22 cellular contexts compared by ENCODE assay signal in genomic region chr17:65537343-65537844, GRCh38. TPM values are rescaled to one million over a fixed set of nuclear protein-coding genes. Genes with fewer than 3 reads are reported as not detected.
A peak's percentile ranks its signal among the peaks of the same experiment; 100 is the strongest.
DNase-seq lines count a peak whose midpoint lies in the region; ATAC-seq, FAIRE-seq and TF ChIP-seq lines count a peak whose summit lies in the region.
"Had no signal": no experiment of that assay in that cellular context is flagged by ENCODE, and none has a peak within 500 bp of the region (broad histone marks: within the 10 kb centered on the region; RNA-seq: fewer than 3 reads in every experiment).

No MANE protein-coding gene starts in this region.

- TF ChIP-seq RAD21 in K562 (CRISPR knock-in tag; conservative IDR thresholded peaks at IDR 0.05 in 1 of 2, IDR thresholded peaks at IDR 0.05 in 1 of 2): no peak

- no peak overlapping the region for H3K4ac ChIP-seq in mesenchymal stem cell (ENCODE audit: low read depth in 1 of 2, low read length in 2 of 2)

- ATAC-seq in K562: peak; percentile 43

- peak overlapping the region; percentile 77 for H3K4me2 ChIP-seq in K562 (ENCODE audit: insufficient read depth, low read length)
- H3K4me2 ChIP-seq in mesenchymal stem cell (ENCODE audit: low read length, poor library complexity, severe bottlenecking): no peak overlapping the region

- no peak overlapping the region for H3K14ac ChIP-seq in mesenchymal stem cell (ENCODE audit: low read length in 2 of 2)

- peaks cover 4% of the 10 kb centered on the region for H3K4me1 Mint-ChIP-seq in T-helper 2 cell treated with Interferon-gamma antibody and Interleukin-4, amounts not matched to agents 5 μg/mL and 100 μg/mL, for 36 hours (ENCODE audit: low read depth)
- H3K4me1 Mint-ChIP-seq: CD14-positive monocyte had no signal

- H2BK5ac ChIP-seq in mesenchymal stem cell (ENCODE audit: low read depth, low read length, poor library complexity, severe bottlenecking): no peak overlapping the region

- H3K4me3 ChIP-seq in AG10803 (ENCODE audit: low read length) (peak overlapping the region; percentile 47), K562 (peak overlapping the region; percentile 49), mesenchymal stem cell (ENCODE audit: insufficient read depth in 1 of 2, low read depth in 1 of 2, low read length in 2 of 2) (no peak overlapping the region)

- TF ChIP-seq CTCF in AG10803 (conservative IDR thresholded peaks at IDR 0.05; ENCODE audit: low read length) (no peak), K562 (IDR thresholded peaks at IDR 0.05 in 2 of 3, conservative IDR thresholded peaks at IDR 0.05 in 1 of 3; ENCODE audit: insufficient read depth in 2 of 3, low read depth in 1 of 3, low read length in 3 of 3) (no peak)

- H2BK120ac ChIP-seq in mesenchymal stem cell (ENCODE audit: low read depth, low read length): no peak overlapping the region

- no peak overlapping the region for H3K23ac ChIP-seq in mesenchymal stem cell (ENCODE audit: low read length in 2 of 2)

- H3K9me1 ChIP-seq in K562 (ENCODE audit: control insufficient read depth, insufficient read depth, low read length): no peaks in the 10 kb centered on the region

- peaks cover 0 to 23% of the 10 kb centered on the region in 2 experiments; a peak in 2 of 5 replicates for H3K4me1 ChIP-seq in K562 (replicated peaks in 1 of 2; ENCODE audit: control insufficient read depth in 2 of 2, insufficient read depth in 2 of 2, low read length in 2 of 2)
- H3K4me1 ChIP-seq in mesenchymal stem cell (ENCODE audit: control insufficient read depth, insufficient read depth, low read depth, low read length): peaks cover 4% of the 10 kb centered on the region

- H2BK12ac ChIP-seq in mesenchymal stem cell (ENCODE audit: low read length in 2 of 2): no peak overlapping the region

- DNase-seq in T-helper 2 cell treated with Interferon-gamma antibody and Interleukin-4, amounts not matched to agents 5 μg/mL and 100 μg/mL, for 36 hours (ENCODE audit: low spot score): no peak
- DNase-seq in T-helper 2 cell (no peak), AG10803 (ENCODE audit: low read depth) (no peak), K562 (ENCODE audit: extremely low read depth in 1 of 4, low spot score in 3 of 4) (no peak), mesenchymal stem cell (no peak), middle frontal gyrus (ENCODE audit: extremely low spot score, low spot score) (no peak), HT-29 (ENCODE audit: low spot score) (no peak)
- no peak for DNase-seq in activated CD8-positive, alpha-beta memory T cell treated with anti-CD3 and anti-CD28 coated beads, Interleukin-2, amount 50 U/mL, for 48 hours
- DNase-seq: Caco-2, DMS153, GF-D8, Karpas-422, NCI-H1417 treated with DMSO at 0.1 percent for 48 hours, NCI-H187 treated with DMSO at 0.1 percent for 48 hours, NCI-H226, NCI-H524, NCI-H82, OCI-M1, SHP77 had no signal

- no peak overlapping the region for H3K18ac ChIP-seq in mesenchymal stem cell (ENCODE audit: low read depth in 1 of 2, low read length in 2 of 2)

- H3K36me3 ChIP-seq in K562 (ENCODE audit: control insufficient read depth, insufficient read depth, low read length) (peaks cover 23% of the 10 kb centered on the region; the same call in 2 of the 3 replicates), mesenchymal stem cell (ENCODE audit: control insufficient read depth in 1 of 2, insufficient read depth in 2 of 2, low read depth in 1 of 2, low read length in 2 of 2) (peaks cover 65 to 68% of the 10 kb centered on the region in 2 experiments)

- in situ Hi-C loops in K562 (cut with MboI): no loop called here

- peak overlapping the region; percentile 46; the same call in 2 of the 3 replicates for H3K27ac ChIP-seq in K562 (ENCODE audit: extremely low read depth, low read depth, low read length)
- H3K27ac ChIP-seq in mesenchymal stem cell (ENCODE audit: low read length, poor library complexity, severe bottlenecking): no peak overlapping the region
- H3K27ac ChIP-seq: 22Rv1 had no signal

- peak overlapping the region; percentile 75 for H3K4me3 Mint-ChIP-seq in T-helper 2 cell treated with Interferon-gamma antibody and Interleukin-4, amounts not matched to agents 5 μg/mL and 100 μg/mL, for 36 hours
- H3K4me3 Mint-ChIP-seq: CD14-positive monocyte had no signal

- no peak for FAIRE-seq in K562 (lab: Jason Lieb, UNC)
- FAIRE-seq: H1 had no signal

- H3K27ac Mint-ChIP-seq in T-helper 2 cell treated with Interferon-gamma antibody and Interleukin-4, amounts not matched to agents 5 μg/mL and 100 μg/mL, for 36 hours: no peak overlapping the region

- H3K27me3 ChIP-seq in K562 (ENCODE audit: control insufficient read depth in 2 of 2, insufficient read depth in 2 of 2, low read length in 2 of 2) (no peaks in the 10 kb centered on the region), mesenchymal stem cell (ENCODE audit: control insufficient read depth in 1 of 2, insufficient read depth in 1 of 2, low read length in 2 of 2) (no peaks in the 10 kb centered on the region)

- H3K79me2 ChIP-seq in K562 (ENCODE audit: control insufficient read depth, insufficient read depth, low read length): peaks cover 41% of the 10 kb centered on the region

- 22% methylated on average over 12 of the region's 35 CpGs for WGBS in K562 (ENCODE audit: insufficient coverage, low coverage, missing lambda C conversion rate)
- 98% methylated on average over 35 of the region's 35 CpGs for WGBS in mesenchymal stem cell

- CTCF ChIA-PET in K562 (lab: Yijun Ruan, JAX; ENCODE audit: low intra/inter-chr PET ratio): no interaction called here

- H2BK15ac ChIP-seq in mesenchymal stem cell (ENCODE audit: low read depth, poor library complexity, severe bottlenecking): peak overlapping the region; percentile 2

- H3K79me1 ChIP-seq in mesenchymal stem cell (replicated peaks; ENCODE audit: low read length, poor library complexity, severe bottlenecking): peaks cover 17% of the 10 kb centered on the region

- peaks cover 2% of the 10 kb centered on the region for H3K27me3 Mint-ChIP-seq in T-helper 2 cell treated with Interferon-gamma antibody and Interleukin-4, amounts not matched to agents 5 μg/mL and 100 μg/mL, for 36 hours (ENCODE audit: low read depth)

- H3K36me3 Mint-ChIP-seq in T-helper 2 cell treated with Interferon-gamma antibody and Interleukin-4, amounts not matched to agents 5 μg/mL and 100 μg/mL, for 36 hours (ENCODE audit: low read depth): peaks cover 30% of the 10 kb centered on the region
- H3K36me3 Mint-ChIP-seq: CD14-positive monocyte had no signal

- POLR2A ChIA-PET in K562 (lab: Yijun Ruan, JAX): no interaction called here

- H3K9me3 Mint-ChIP-seq in T-helper 2 cell treated with Interferon-gamma antibody and Interleukin-4, amounts not matched to agents 5 μg/mL and 100 μg/mL, for 36 hours: no peaks in the 10 kb centered on the region

- BruUV-seq in K562 (replicated peaks; lab: Mats Ljungman, UMichigan): TSS peak; percentile 49

- TF ChIP-seq EP300 in K562 (IDR thresholded peaks at IDR 0.05; ENCODE audit: low read length): no peak

- peak overlapping the region; percentile 68 for H2AFZ ChIP-seq in K562 (ENCODE audit: low read depth, low read length)
- H2AFZ ChIP-seq in mesenchymal stem cell (ENCODE audit: low read depth, low read length): no peak overlapping the region

- H3K9ac ChIP-seq in K562 (ENCODE audit: insufficient read depth in 1 of 2, low read depth in 2 of 2, low read length in 2 of 2) (peak overlapping the region; percentile 64 to 89; a peak in 3 of 4 replicates), mesenchymal stem cell (ENCODE audit: low read length) (no peak overlapping the region)

- no peak overlapping the region for H2AK5ac ChIP-seq in mesenchymal stem cell (ENCODE audit: low read length, severe bottlenecking)

- H3K9me3 ChIP-seq in K562 (replicated peaks; ENCODE audit: control insufficient read depth, insufficient read depth, low read depth, low read length): no peaks in the 10 kb centered on the region
- no peaks in the 10 kb centered on the region for H3K9me3 ChIP-seq in mesenchymal stem cell (ENCODE audit: control insufficient read depth, low read length)
- H3K9me3 ChIP-seq: Caco-2 had no signal

- no peaks in the 10 kb centered on the region; the same call in 1 of the 2 replicates for H4K20me1 ChIP-seq in K562 (replicated peaks; ENCODE audit: control insufficient read depth, insufficient read depth, low read length)

- intact Hi-C loops in K562 (cut with micrococcal nuclease): no loop called here

- TF ChIP-seq POLR2A in K562 (conservative IDR thresholded peaks at IDR 0.05): no peak

- H4K8ac ChIP-seq in mesenchymal stem cell (ENCODE audit: low read length): no peak overlapping the region

- H4K91ac ChIP-seq in mesenchymal stem cell (ENCODE audit: low read length): no peak overlapping the region

TF ChIP-seq in K562, 482 proteins besides CTCF, POLR2A, EP300 and RAD21 (continues in another document):
- TF ChIP-seq PHF8 (IDR thresholded peaks at IDR 0.05; ENCODE audit: borderline replicate concordance, low read length) (peak; percentile 1; the same call in 1 of the 2 replicates), PYGO2 (tag; IDR thresholded peaks at IDR 0.05) (no peak), TOE1 (IDR thresholded peaks at IDR 0.05; ENCODE audit: borderline replicate concordance) (no peak), TOE1 (CRISPR knock-in tag; IDR thresholded peaks at IDR 0.05; ENCODE audit: borderline replicate concordance, low read depth) (no peak), ZSCAN32 (CRISPR knock-in tag; IDR thresholded peaks at IDR 0.05) (no peak)

RNA-seq across cellular contexts. Expression of gene AXIN2, which starts 24.1 kb away (rescaled TPM):
- total RNA-seq in K562 (2011; cell fraction: chromatin; rRNA removed; ENCODE audit: low replicate concordance): 6.0 and 8.2 TPM in 2 replicates
- 5.2 and 5.7 TPM in 2 replicates for total RNA-seq in K562 (2011; cell fraction: nucleolus; rRNA removed)
- 2.6 and 3.2 TPM in 2 replicates for total RNA-seq in K562 (2011; cell fraction: nucleoplasm; rRNA removed)
- total RNA-seq in K562 (2014; rRNA removed): 2.3 and 3.3 TPM in 2 replicates
- 1.1 and 1.5 TPM in 2 replicates for total RNA-seq in K562 (2014; rRNA removed; fragmentation: Illumina TruSeq; extraction: Trizol)
- total RNA-seq in K562 (2015; rRNA removed; fragmentation: Illumina TruSeq; extraction: Trizol): 1.4 and 1.8 TPM in 2 replicates
- total RNA-seq in K562 (2021): 2.4 and 2.8 TPM in 2 replicates
- 0.54 and 1.1 TPM in 2 replicates for polyA plus RNA-seq in K562 (2011; rRNA removed)
- 0.32 and 1.3 TPM in 2 replicates for polyA plus RNA-seq in K562 (2011; cell fraction: cytosol; rRNA removed)
- 1.2 and 4.5 TPM in 2 replicates for polyA plus RNA-seq in K562 (2011; cell fraction: nucleus; rRNA removed)
- 1.3 and 1.4 TPM in 2 replicates for polyA plus RNA-seq in K562 (2012)
- polyA plus RNA-seq in K562 (2014; fragmentation: Illumina TruSeq; extraction: Trizol): 1.2 and 1.7 TPM in 2 replicates
- under 1 TPM; 0.21 to 0.31 TPM for polyA plus RNA-seq in K562 (2014; fragmentation: Nextera tagmentation; extraction: Ambion mirVana)
- polyA plus RNA-seq in K562 (2014; rRNA removed): 1.2 and 1.6 TPM in 2 replicates
- 1.5 and 1.9 TPM in 2 replicates for polyA minus RNA-seq in K562 (2011; rRNA and poly(A)+ RNA removed)
- 0.57 TPM in 1 of 2 replicates, not detected in the other for polyA minus RNA-seq in K562 (2011; cell fraction: cytosol; rRNA and poly(A)+ RNA removed)
- 2.2 and 3.9 TPM in 2 replicates for polyA minus RNA-seq in K562 (2011; cell fraction: nucleus; rRNA and poly(A)+ RNA removed)
- polyA plus RNA-seq in mesenchymal stem cell (2013, experiment 1 of 2): 0.17 TPM
- 0.22 TPM for polyA plus RNA-seq in mesenchymal stem cell (2013, experiment 2 of 2)
- total RNA-seq in HT-29 (2014; rRNA removed; shearing (Covaris generic)): 58.9 and 72.1 TPM in 2 replicates

Comparison
In these comparisons a context has a peak if more than half of its experiments do, and no peak if none do; other contexts are left out.
1. H3K4me3 ChIP-seq: peak in AG10803 (single experiment) and K562 (single experiment); none in mesenchymal stem cell (0 of 2).